Comparison of ENCODE assay signal across 1 cellular context in genomic region chr2:102064679-102065674, GRCh38.
TF ChIP-seq lines count a peak whose summit lies in the region.

No MANE protein-coding gene starts in this region.

TF ChIP-seq in GM23338, 12 proteins besides CTCF, POLR2A, EP300 and RAD21 (continued from another document):
- no peak for TF ChIP-seq ZNF462 (CRISPR knock-in tag; IDR thresholded peaks at IDR 0.05)
- TF ChIP-seq ETS1 (IDR thresholded peaks at IDR 0.05) = no peak
- TF ChIP-seq EZH2 (IDR thresholded peaks at IDR 0.05; ENCODE audit: low read depth, unreplicated experiment) = no peak
- TF ChIP-seq POLR2AphosphoS5 (IDR thresholded peaks at IDR 0.05; ENCODE audit: low read depth) = no peak
- TF ChIP-seq STAT1 (IDR thresholded peaks at IDR 0.05; ENCODE audit: unreplicated experiment) = no peak
- TF ChIP-seq JUNB (IDR thresholded peaks at IDR 0.05; ENCODE audit: unreplicated experiment) = no peak
- TF ChIP-seq EZH2phosphoT487 (IDR thresholded peaks at IDR 0.05; ENCODE audit: unreplicated experiment) = no peak
- no peak for TF ChIP-seq NANOG (IDR thresholded peaks at IDR 0.05; ENCODE audit: borderline replicate concordance)
- TF ChIP-seq CREB1 (CRISPR knock-in tag; IDR thresholded peaks at IDR 0.05; ENCODE audit: low read depth) = no peak
